In genomic region chr3:23479615-23480323, GRCh38 we compare ENCODE assay signal across 22 cellular contexts.
DNase-seq lines count a peak whose midpoint lies in the region; ATAC-seq and TF ChIP-seq lines count a peak whose summit lies in the region.
"Had no signal": no experiment of that assay in that cellular context is flagged by ENCODE, and none has a peak within 500 bp of the region (broad histone marks: within the 10 kb centered on the region; RNA-seq: fewer than 3 reads in every experiment).

No MANE protein-coding gene starts in this region.

- H2BK120ac ChIP-seq in mesenchymal stem cell (ENCODE audit: low read depth, low read length), result no peak overlapping the region

- no peak overlapping the region for H4K8ac ChIP-seq in mesenchymal stem cell (ENCODE audit: low read length)

- WGBS in mesenchymal stem cell, result 95% methylated on average over 7 of the region's 7 CpGs

- H3K36me3 ChIP-seq in OCI-LY7 (ENCODE audit: insufficient read depth, low read length) (peaks cover 30% of the 10 kb centered on the region), mesenchymal stem cell (ENCODE audit: control insufficient read depth in 1 of 2, insufficient read depth in 2 of 2, low read depth in 1 of 2, low read length in 2 of 2) (peaks cover 2 to 8% of the 10 kb centered on the region in 2 experiments)
- H3K36me3 ChIP-seq: SJSA1 had no signal

- H3K4me2 ChIP-seq in OCI-LY7 (ENCODE audit: low read length) (no peak overlapping the region), mesenchymal stem cell (ENCODE audit: low read length, poor library complexity, severe bottlenecking) (no peak overlapping the region)
- H3K4me2 ChIP-seq: PC-9 had no signal

- no peaks in the 10 kb centered on the region for H3K27me3 ChIP-seq in mesenchymal stem cell (ENCODE audit: control insufficient read depth in 1 of 2, insufficient read depth in 1 of 2, low read length in 2 of 2)
- H3K27me3 ChIP-seq: SJSA1 had no signal

- H2AFZ ChIP-seq in OCI-LY7 (ENCODE audit: low read length), result no peak overlapping the region
- no peak overlapping the region for H2AFZ ChIP-seq in mesenchymal stem cell (ENCODE audit: low read depth, low read length)
- H2AFZ ChIP-seq: PC-9 had no signal

- H3K18ac ChIP-seq in mesenchymal stem cell (ENCODE audit: low read depth in 1 of 2, low read length in 2 of 2), result peak overlapping the region in 1 of 2 experiments; percentile 44

- H4K20me1 ChIP-seq in OCI-LY7 (ENCODE audit: insufficient read depth, low read length), result no peaks in the 10 kb centered on the region

- H3K4me1 ChIP-seq in OCI-LY7 (ENCODE audit: insufficient read depth, low read length, poor library complexity, severe bottlenecking), result peaks cover 2% of the 10 kb centered on the region
- peaks cover 3% of the 10 kb centered on the region for H3K4me1 ChIP-seq in mesenchymal stem cell (ENCODE audit: control insufficient read depth, insufficient read depth, low read depth, low read length)

- ATAC-seq in HG02588 (IDR thresholded peaks at IDR 0.05; ENCODE audit: unreplicated experiment), result no peak
- ATAC-seq: CD8-positive, alpha-beta T cell; HepG2 had no signal

- no peaks in the 10 kb centered on the region for H3K9me2 ChIP-seq in OCI-LY7 (ENCODE audit: insufficient read depth, low read length)

- CTCF ChIA-PET in OCI-LY7 (lab: Charles Lee; ENCODE audit: unreplicated experiment), result no interaction called here

- intact Hi-C loops in OCI-LY7 (cut with micrococcal nuclease; ENCODE audit: unreplicated experiment), result no loop called here

- DNase-seq in OCI-LY7 (ENCODE audit: low spot score) (peak; percentile 42), mesenchymal stem cell (no peak), NCI-H2196 (lab: John Stamatoyannopoulos, UW; ENCODE audit: unreplicated experiment) (no peak), GM10266 (ENCODE audit: extremely low spot score) (no peak)
- DNase-seq: CD8-positive, alpha-beta T cell; DMS153; DND-41; Karpas-422; NCI-H1092 treated with DMSO at 0.1 percent for 48 hours; NCI-H1436; NCI-H187; NCI-H2081 treated with DMSO at 0.1 percent for 48 hours; NCI-H446; NCI-H774; PC-9; Right ventricle myocardium superior had no signal

- no peak overlapping the region for H3K4ac ChIP-seq in mesenchymal stem cell (ENCODE audit: low read depth in 1 of 2, low read length in 2 of 2)

- BruUV-seq in OCI-LY7 (replicated peaks; lab: Mats Ljungman, UMichigan), result no TSS peak

- peak overlapping the region in 1 of 2 experiments; percentile 27 for H3K14ac ChIP-seq in mesenchymal stem cell (ENCODE audit: low read length in 2 of 2)

- no peak overlapping the region for H2BK15ac ChIP-seq in mesenchymal stem cell (ENCODE audit: low read depth, poor library complexity, severe bottlenecking)

- peak overlapping the region; percentile 2 for H4K91ac ChIP-seq in mesenchymal stem cell (ENCODE audit: low read length)

- TF ChIP-seq CTCF in OCI-LY7 (conservative IDR thresholded peaks at IDR 0.05; ENCODE audit: low read length) (no peak), GM10266 (IDR thresholded peaks at IDR 0.05; ENCODE audit: control insufficient read depth, insufficient read depth, low read depth, missing control alignments) (no peak)

- H3K9ac ChIP-seq in mesenchymal stem cell (ENCODE audit: low read length), result no peak overlapping the region

- H2AK5ac ChIP-seq in mesenchymal stem cell (ENCODE audit: low read length, severe bottlenecking), result no peak overlapping the region

- POLR2A ChIA-PET in OCI-LY7 (lab: Charles Lee), result interaction anchor here (0.5 to 1.2 kb wide), 6 partner anchors 8 to 97 kb away, joined by 3 to 5 read pairs (median 3); no protein-coding TSS in a partner anchor

- no peaks in the 10 kb centered on the region for H3K79me2 ChIP-seq in OCI-LY7 (ENCODE audit: insufficient read depth, low read depth, low read length)

- H3K9me3 ChIP-seq in OCI-LY7 (ENCODE audit: low read length), result peaks cover 41% of the 10 kb centered on the region
- H3K9me3 ChIP-seq in mesenchymal stem cell (ENCODE audit: control insufficient read depth, low read length), result peaks cover 6% of the 10 kb centered on the region
- H3K9me3 ChIP-seq: SJSA1 had no signal

- no peak overlapping the region for H3K27ac ChIP-seq in OCI-LY7 (ENCODE audit: low read depth, low read length, poor library complexity, severe bottlenecking)
- H3K27ac ChIP-seq in cingulate gyrus (ENCODE audit: low read depth, low read length), result peak overlapping the region; percentile 86
- no peak overlapping the region for H3K27ac ChIP-seq in mesenchymal stem cell (ENCODE audit: low read length, poor library complexity, severe bottlenecking)
- peak overlapping the region; percentile 86 for H3K27ac ChIP-seq in temporal lobe (ENCODE audit: low read depth, low read length)
- H3K27ac ChIP-seq: C4-2B, PC-9, SJSA1 had no signal

- no peak overlapping the region for H3K23ac ChIP-seq in mesenchymal stem cell (ENCODE audit: low read length in 2 of 2)

- peaks cover 28% of the 10 kb centered on the region for H3K79me1 ChIP-seq in mesenchymal stem cell (replicated peaks; ENCODE audit: low read length, poor library complexity, severe bottlenecking)

- no peak overlapping the region for H2BK12ac ChIP-seq in mesenchymal stem cell (ENCODE audit: low read length in 2 of 2)

- H2BK5ac ChIP-seq in mesenchymal stem cell (ENCODE audit: low read depth, low read length, poor library complexity, severe bottlenecking), result no peak overlapping the region

- H3K4me3 ChIP-seq in OCI-LY7 (ENCODE audit: low read depth, low read length, poor library complexity, severe bottlenecking) (no peak overlapping the region), mesenchymal stem cell (ENCODE audit: insufficient read depth in 1 of 2, low read depth in 1 of 2, low read length in 2 of 2) (no peak overlapping the region)
- H3K4me3 ChIP-seq: PC-9, SJSA1 had no signal

Comparison
In these comparisons a context has a peak if more than half of its experiments do, and no peak if none do; other contexts are left out.
1. H3K27ac ChIP-seq: peak in cingulate gyrus (single experiment) and temporal lobe (single experiment); none in OCI-LY7 (single experiment) and mesenchymal stem cell (single experiment).